1 cellular context compared by ENCODE assay signal in the genomic region with DNA sequence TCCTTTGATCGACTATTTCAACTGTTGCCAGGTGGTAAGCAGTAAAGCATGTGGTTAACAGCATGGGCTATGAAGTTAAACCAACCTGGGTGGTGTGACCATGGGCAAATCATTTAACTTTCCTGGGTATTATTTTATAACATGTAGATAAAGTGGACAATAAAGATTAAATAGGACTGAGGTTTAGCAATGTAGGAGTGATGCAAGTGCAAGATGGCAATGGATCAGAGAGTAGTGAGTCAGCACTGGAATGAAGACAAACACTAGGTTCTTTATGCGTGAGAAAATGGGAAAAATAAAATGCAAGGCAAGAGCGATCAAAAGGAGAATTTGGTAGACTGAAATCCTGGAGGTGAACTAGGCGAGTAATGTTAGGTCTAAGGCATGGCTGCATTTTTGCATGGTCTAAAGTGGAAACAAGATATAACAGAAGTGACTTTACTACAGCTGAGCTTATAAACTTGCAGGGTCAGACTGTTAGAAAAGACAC.
TF ChIP-seq lines count a peak whose summit lies in the region.

No MANE protein-coding gene starts in this region.

TF ChIP-seq in SK-N-SH, 30 proteins besides CTCF, POLR2A, EP300 and RAD21 (continued from another document):
- TF ChIP-seq TCF12 (IDR thresholded peaks at IDR 0.05) (peak; percentile 56; the same call in 1 of the 2 replicates), GATA2 (CRISPR knock-in tag; IDR thresholded peaks at IDR 0.05) (no peak), TEAD4 (IDR thresholded peaks at IDR 0.05; ENCODE audit: borderline replicate concordance, insufficient read depth) (0 out of 2 replicates have a peak, but pooled peaks have one; percentile 13), RXRA (IDR thresholded peaks at IDR 0.05; ENCODE audit: borderline replicate concordance, low read depth) (no peak)
- TF ChIP-seq, protein P1, sequence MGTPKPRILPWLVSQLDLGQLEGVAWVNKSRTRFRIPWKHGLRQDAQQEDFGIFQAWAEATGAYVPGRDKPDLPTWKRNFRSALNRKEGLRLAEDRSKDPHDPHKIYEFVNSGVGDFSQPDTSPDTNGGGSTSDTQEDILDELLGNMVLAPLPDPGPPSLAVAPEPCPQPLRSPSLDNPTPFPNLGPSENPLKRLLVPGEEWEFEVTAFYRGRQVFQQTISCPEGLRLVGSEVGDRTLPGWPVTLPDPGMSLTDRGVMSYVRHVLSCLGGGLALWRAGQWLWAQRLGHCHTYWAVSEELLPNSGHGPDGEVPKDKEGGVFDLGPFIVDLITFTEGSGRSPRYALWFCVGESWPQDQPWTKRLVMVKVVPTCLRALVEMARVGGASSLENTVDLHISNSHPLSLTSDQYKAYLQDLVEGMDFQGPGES (IDR thresholded peaks at IDR 0.05; ENCODE audit: low read depth, low read length): no peak
- TF ChIP-seq, protein P2, sequence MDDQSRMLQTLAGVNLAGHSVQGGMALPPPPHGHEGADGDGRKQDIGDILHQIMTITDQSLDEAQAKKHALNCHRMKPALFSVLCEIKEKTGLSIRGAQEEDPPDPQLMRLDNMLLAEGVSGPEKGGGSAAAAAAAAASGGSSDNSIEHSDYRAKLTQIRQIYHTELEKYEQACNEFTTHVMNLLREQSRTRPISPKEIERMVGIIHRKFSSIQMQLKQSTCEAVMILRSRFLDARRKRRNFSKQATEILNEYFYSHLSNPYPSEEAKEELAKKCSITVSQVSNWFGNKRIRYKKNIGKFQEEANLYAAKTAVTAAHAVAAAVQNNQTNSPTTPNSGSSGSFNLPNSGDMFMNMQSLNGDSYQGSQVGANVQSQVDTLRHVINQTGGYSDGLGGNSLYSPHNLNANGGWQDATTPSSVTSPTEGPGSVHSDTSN (IDR thresholded peaks at IDR 0.05): peak; percentile 39; the same call in 1 of the 2 replicates
